8 cellular contexts compared by ENCODE assay signal in genomic region chr2:60553992-60554648, GRCh38. TPM values are rescaled to one million over a fixed set of nuclear protein-coding genes. Genes with fewer than 3 reads are reported as not detected.
DNase-seq lines count a peak whose midpoint lies in the region; ATAC-seq and TF ChIP-seq lines count a peak whose summit lies in the region.

No MANE protein-coding gene starts in this region.

- DNase-seq in D341Med (ENCODE audit: low spot score) (peak; percentile 61), Panc1 (ENCODE audit: low read depth, low spot score) (no peak), coronary artery (ENCODE audit: low spot score) (no peak), lung (ENCODE audit: low spot score) (peak; percentile 50), tibial nerve (ENCODE audit: low spot score in 2 of 2) (no peak), AG08396 (ENCODE audit: low spot score) (no peak), NK-92 (lab: John Stamatoyannopoulos, UW; ENCODE audit: unreplicated experiment) (no peak)

- ATAC-seq in GM21825 (IDR thresholded peaks at IDR 0.05; ENCODE audit: unreplicated experiment) (peak; percentile 20), Panc1 (peak; percentile 20; the same call in 1 of the 2 replicates), lung (ENCODE audit: insufficient read depth, low FRiP score) (no peak)

- no peak overlapping the region for H3K27ac ChIP-seq in Panc1 (ENCODE audit: low read length)
- H3K27ac ChIP-seq in coronary artery = no peak overlapping the region
- peak overlapping the region in 1 of 2 donors; percentile 62 for H3K27ac ChIP-seq in lung (ENCODE audit: low read depth in 1 of 2, low read length in 1 of 2)
- H3K27ac ChIP-seq in tibial nerve = peak overlapping the region in 1 of 4 donors; percentile 65

- peaks cover 20% of the 10 kb centered on the region for H3K4me1 ChIP-seq in Panc1 (ENCODE audit: control insufficient read depth, insufficient read depth, low read length)
- peaks cover 0 to 24% of the 10 kb centered on the region in 2 donors for H3K4me1 ChIP-seq in lung (ENCODE audit: control insufficient read depth in 2 of 2, insufficient read depth in 2 of 2, low read length in 2 of 2)
- peaks cover 0 to 84% (median 42%) of the 10 kb centered on the region in 4 donors for H3K4me1 ChIP-seq in tibial nerve

- H3K27me3 ChIP-seq in Panc1 (ENCODE audit: control insufficient read depth, insufficient read depth, low read length) = peaks cover 30% of the 10 kb centered on the region
- H3K27me3 ChIP-seq in lung (ENCODE audit: control insufficient read depth, insufficient read depth) = peaks cover 2% of the 10 kb centered on the region
- peaks cover 5 to 97% of the 10 kb centered on the region in 2 donors for H3K27me3 ChIP-seq in tibial nerve

- TF ChIP-seq EP300 in tibial nerve (IDR thresholded peaks at IDR 0.05) = no peak

- CTCF ChIA-PET in Panc1 (lab: Charles Lee) = no interaction called here

- H3K4me3 ChIP-seq in Panc1 (ENCODE audit: low read depth in 2 of 2, low read length in 2 of 2) (peak overlapping the region; percentile 52 to 67), coronary artery (peak overlapping the region; percentile 77), lung (peak overlapping the region; percentile 36), tibial nerve (peak overlapping the region; percentile 35 to 59 (median 55))

- intact Hi-C loops in Panc1 (cut with micrococcal nuclease; ENCODE audit: unreplicated experiment) = loop anchor here (10.0 kb wide), 1 partner anchor 1259 kb away; no protein-coding TSS in a partner anchor

- POLR2A ChIA-PET in Panc1 (lab: Charles Lee) = no interaction called here

- in situ Hi-C loops in Panc1 (cut with HindIII; ENCODE audit: low pct_unique_long_range_greater_than_20kb, low sequenced_read_pairs) = no loop called here

- no peak for TF ChIP-seq POLR2A in tibial nerve (IDR thresholded peaks at IDR 0.05)

- 0 to 1% methylated on average over 60 to 61 of the region's 61 CpGs for WGBS in lung, 2 donors
- WGBS in tibial nerve, 2 donors = 1 to 2% methylated on average over 52 to 54 of the region's 61 CpGs

- TF ChIP-seq CTCF in Panc1 (IDR thresholded peaks at IDR 0.05) (peak; percentile 38), coronary artery (IDR thresholded peaks at IDR 0.05) (no peak), lung (IDR thresholded peaks at IDR 0.05; ENCODE audit: control extremely low read depth, extremely low read depth) (no peak), tibial nerve (IDR thresholded peaks at IDR 0.05) (no peak)

- H3K36me3 ChIP-seq in Panc1 (ENCODE audit: control insufficient read depth, insufficient read depth, low read length) (no peaks in the 10 kb centered on the region; the same call in 1 of the 2 replicates), lung (ENCODE audit: control insufficient read depth in 2 of 2, insufficient read depth in 2 of 2, low read length in 2 of 2) (no peaks in the 10 kb centered on the region), tibial nerve (no peaks in the 10 kb centered on the region)

- BruUV-seq in Panc1 (replicated peaks; lab: Mats Ljungman, UMichigan) = no TSS peak

- no peaks in the 10 kb centered on the region for H3K9me3 ChIP-seq in Panc1 (ENCODE audit: control insufficient read depth, insufficient read depth, low read depth, low read length)
- H3K9me3 ChIP-seq in lung (ENCODE audit: control insufficient read depth in 2 of 2, insufficient read depth in 1 of 2, low read length in 1 of 2) = no peaks in the 10 kb centered on the region
- no peaks in the 10 kb centered on the region for H3K9me3 ChIP-seq in tibial nerve

RNA-seq across cellular contexts. Expression of gene BCL11A, which starts 0.7 kb away (rescaled TPM):
- total RNA-seq in Panc1 (2021; ENCODE audit: unreplicated experiment) (0.33 TPM), lung (10 to 100 TPM in 1 of 2 donors, 1 to 10 TPM in 1; 7.6 to 21.1 TPM), tibial nerve (under 1 TPM in 1 of 4 donors, not detected in 3; 0.22 TPM)
- not detected for polyA plus RNA-seq in Panc1 (2012; ENCODE audit: insufficient read length)
- polyA plus RNA-seq in lung = 1 to 10 TPM; 1.5 to 1.8 TPM

Comparison
In these comparisons a context has a peak if more than half of its experiments do, and no peak if none do; other contexts are left out.
1. DNase-seq: peak in D341Med (single experiment) and lung (single experiment); none in Panc1 (single experiment), coronary artery (single experiment), tibial nerve (0 of 2), AG08396 (single experiment) and NK-92 (single experiment).
2. Peak in every context shown above with its lines, with median percentiles within 50 percentile points of each other: H3K4me3 ChIP-seq.